Comparison of ENCODE assay signal across 8 cellular contexts in genomic region chrX:56232221-56233082, GRCh38. TPM values are rescaled to one million over a fixed set of nuclear protein-coding genes. Genes with fewer than 3 reads are reported as not detected.
DNase-seq lines count a peak whose midpoint lies in the region; ATAC-seq lines count a peak whose summit lies in the region.

KLF8 (plus strand) TSS chrX:56232356; CDS start chrX:56233335, 979 bp downstream.

- H3K27ac Mint-ChIP-seq in activated naive CD4-positive, alpha-beta T cell treated with anti-CD3 and anti-CD28 coated beads, Interleukin-2, amount 10 ng/mL, durations not matched to agents 7 days and 5 days = peak within 1 kb of the TSS; percentile 74

- peaks cover 52% of the 10 kb centered on the region for H3K4me1 Mint-ChIP-seq in activated naive CD4-positive, alpha-beta T cell treated with anti-CD3 and anti-CD28 coated beads, Interleukin-2, amount 10 ng/mL, durations not matched to agents 7 days and 5 days

- peak within 1 kb of the TSS; percentile 78 for H3K4me3 Mint-ChIP-seq in activated naive CD4-positive, alpha-beta T cell treated with anti-CD3 and anti-CD28 coated beads, Interleukin-2, amount 10 ng/mL, durations not matched to agents 7 days and 5 days

- no peaks in the 10 kb centered on the region for H3K36me3 Mint-ChIP-seq in activated naive CD4-positive, alpha-beta T cell treated with anti-CD3 and anti-CD28 coated beads, Interleukin-2, amount 10 ng/mL, durations not matched to agents 7 days and 5 days

- H3K27me3 Mint-ChIP-seq in activated naive CD4-positive, alpha-beta T cell treated with anti-CD3 and anti-CD28 coated beads, Interleukin-2, amount 10 ng/mL, durations not matched to agents 7 days and 5 days = peaks cover 29% of the 10 kb centered on the region

- CTCF ChIA-PET in activated naive CD4-positive, alpha-beta T cell treated with anti-CD3 and anti-CD28 coated beads, Interleukin-2, amount 10 ng/mL, durations not matched to agents 7 days and 5 days (lab: Charles Lee) = interaction anchor here (1.4 to 2.4 kb wide), 2 partner anchors 14 to 17 kb away, joined by 6 to 14 read pairs; no protein-coding TSS in a partner anchor

- intact Hi-C loops in left ventricle myocardium superior (cut with micrococcal nuclease) = no loop called here
- intact Hi-C loops in sciatic nerve (cut with DNase I) = no loop called here

- peak; percentile 63 for DNase-seq in Daoy (ENCODE audit: low read depth)
- DNase-seq in MV-4-11 (lab: John Stamatoyannopoulos, UW) = peak; percentile 0
- DNase-seq in activated naive CD4-positive, alpha-beta T cell treated with anti-CD3 and anti-CD28 coated beads, Interleukin-2, amount 10 ng/mL, durations not matched to agents 7 days and 5 days = peak; percentile 61
- DNase-seq in left ventricle myocardium superior = peak; percentile 59
- peak; percentile 68 for DNase-seq in sciatic nerve (ENCODE audit: low spot score)
- DNase-seq in GF-D8 (lab: John Stamatoyannopoulos, UW) = no peak
- DNase-seq in NCI-H2029 treated with DMSO at 0.1 percent for 48 hours (lab: John Stamatoyannopoulos, UW) = no peak

- no peaks in the 10 kb centered on the region for H3K9me3 Mint-ChIP-seq in activated naive CD4-positive, alpha-beta T cell treated with anti-CD3 and anti-CD28 coated beads, Interleukin-2, amount 10 ng/mL, durations not matched to agents 7 days and 5 days

- peak; percentile 76 for ATAC-seq in GM21528 (IDR thresholded peaks at IDR 0.05; ENCODE audit: low FRiP score, unreplicated experiment)
- ATAC-seq in left ventricle myocardium superior = peak; percentile 83
- peak; percentile 85 for ATAC-seq in sciatic nerve

RNA-seq across cellular contexts. Expression of gene KLF8, which starts in this region (rescaled TPM):
- 0.51 and 0.63 TPM in 2 replicates for total RNA-seq in Daoy (2014; rRNA removed; shearing (Covaris generic))
- total RNA-seq in left ventricle myocardium superior = 3.4 TPM
- total RNA-seq in sciatic nerve = 20.1 TPM

Comparison
In these comparisons a context has a peak if more than half of its experiments do, and no peak if none do; other contexts are left out.
1. Peak in DNase-seq in Daoy; RNA of the gene not detected or under 1 TPM.
2. DNase-seq: peak in MV-4-11 (single experiment), activated naive CD4-positive, alpha-beta T cell treated with anti-CD3 and anti-CD28 coated beads, Interleukin-2, amount 10 ng/mL, durations not matched to agents 7 days and 5 days (single experiment), left ventricle myocardium superior (single experiment) and sciatic nerve (single experiment); none in GF-D8 (single experiment) and NCI-H2029 treated with DMSO at 0.1 percent for 48 hours (single experiment).
3. Peak in every context shown above with its lines, with median percentiles within 50 percentile points of each other: ATAC-seq.